9 cellular contexts compared by ENCODE assay signal in the genomic region with DNA sequence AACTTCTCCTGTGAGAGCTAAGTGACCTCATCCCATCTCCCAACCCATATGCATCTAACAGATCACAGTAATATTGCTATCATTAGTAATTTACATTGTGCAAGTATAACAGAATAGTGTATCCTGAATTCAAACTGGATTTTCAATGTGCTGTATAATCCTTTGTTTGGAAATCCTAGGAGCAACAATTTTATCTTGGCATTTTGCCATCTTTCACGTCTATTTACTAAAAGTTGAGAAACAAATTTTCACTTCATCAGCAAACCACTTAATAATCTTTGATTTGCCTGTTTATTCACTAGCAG. TPM values are rescaled to one million over a fixed set of nuclear protein-coding genes. Genes with fewer than 3 reads are reported as not detected.
DNase-seq lines count a peak whose midpoint lies in the region; TF ChIP-seq lines count a peak whose summit lies in the region.
"Had no signal": no experiment of that assay in that cellular context is flagged by ENCODE, and none has a peak within 500 bp of the region (broad histone marks: within the 10 kb centered on the region; RNA-seq: fewer than 3 reads in every experiment).

No MANE protein-coding gene starts in this region.

- peaks cover 63% of the 10 kb centered on the region for H3K4me1 ChIP-seq in suprapubic skin

- TF ChIP-seq CTCF in fibroblast of pulmonary artery (IDR thresholded peaks at IDR 0.05; ENCODE audit: low read length, missing control alignments) (no peak), suprapubic skin (IDR thresholded peaks at IDR 0.05) (no peak)

- H3K9me3 ChIP-seq in SK-N-MC (ENCODE audit: low read depth, low read length), result no peaks in the 10 kb centered on the region
- no peaks in the 10 kb centered on the region for H3K9me3 ChIP-seq in suprapubic skin

- TF ChIP-seq EP300 in suprapubic skin (IDR thresholded peaks at IDR 0.05), result no peak

- H3K4me3 ChIP-seq in SK-N-MC, result peak overlapping the region; percentile 80
- H3K4me3 ChIP-seq in fibroblast of pulmonary artery (replicated peaks; ENCODE audit: low read depth, low read length), result peak overlapping the region; percentile 70
- H3K4me3 ChIP-seq in suprapubic skin, result no peak overlapping the region

- peak overlapping the region; percentile 93 for H3K4me3 Mint-ChIP-seq in activated naive CD4-positive, alpha-beta T cell treated with anti-CD3 and anti-CD28 coated beads, Interleukin-2, amount 50 U/mL, for 24 hours

- DNase-seq in activated naive CD4-positive, alpha-beta T cell treated with anti-CD3 and anti-CD28 coated beads, Interleukin-2, amount 50 U/mL, for 16 hours, result no peak
- DNase-seq in SK-N-MC (ENCODE audit: low read depth, low spot score) (no peak), fibroblast of pulmonary artery (ENCODE audit: low read depth) (peak; percentile 41), suprapubic skin (ENCODE audit: low spot score in 2 of 2) (no peak), foreskin melanocyte (no peak), NOMO-1 treated with DMSO at 0.1 percent for 48 hours (lab: John Stamatoyannopoulos, UW; ENCODE audit: unreplicated experiment) (no peak)
- DNase-seq in stimulated activated naive CD4-positive, alpha-beta T cell treated with Interleukin-2 at 50 U/mL for 16 hours (lab: John Stamatoyannopoulos, UW), result no peak
- DNase-seq: DMS153 had no signal

- WGBS in suprapubic skin, result 2% methylated on average over 1 of the region's 1 CpG

- H3K27ac ChIP-seq in SK-N-MC (peak overlapping the region; percentile 63), suprapubic skin (peak overlapping the region; percentile 27)

- H3K27me3 Mint-ChIP-seq in activated naive CD4-positive, alpha-beta T cell treated with anti-CD3 and anti-CD28 coated beads, Interleukin-2, amount 50 U/mL, for 24 hours, result no peaks in the 10 kb centered on the region

- H3K27me3 ChIP-seq in suprapubic skin, result no peaks in the 10 kb centered on the region

- H3K9ac ChIP-seq in SK-N-MC (ENCODE audit: insufficient read length), result peak overlapping the region; percentile 11

- peaks cover 62% of the 10 kb centered on the region for H3K4me1 Mint-ChIP-seq in activated naive CD4-positive, alpha-beta T cell treated with anti-CD3 and anti-CD28 coated beads, Interleukin-2, amount 50 U/mL, for 24 hours

- H3K27ac Mint-ChIP-seq in activated naive CD4-positive, alpha-beta T cell treated with anti-CD3 and anti-CD28 coated beads, Interleukin-2, amount 50 U/mL, for 24 hours, result peak overlapping the region; percentile 84

- H3K36me3 ChIP-seq in SK-N-MC (ENCODE audit: insufficient read depth, low read length), result no peaks in the 10 kb centered on the region
- H3K36me3 ChIP-seq in suprapubic skin, result no peaks in the 10 kb centered on the region

- peaks cover 10% of the 10 kb centered on the region for H3K36me3 Mint-ChIP-seq in activated naive CD4-positive, alpha-beta T cell treated with anti-CD3 and anti-CD28 coated beads, Interleukin-2, amount 50 U/mL, for 24 hours

- no peaks in the 10 kb centered on the region for H3K9me3 Mint-ChIP-seq in activated naive CD4-positive, alpha-beta T cell treated with anti-CD3 and anti-CD28 coated beads, Interleukin-2, amount 50 U/mL, for 24 hours

- TF ChIP-seq POLR2A in suprapubic skin (IDR thresholded peaks at IDR 0.05), result no peak

RNA-seq across cellular contexts. Expression of a gene that starts 3.8 kb away (rescaled TPM):
- total RNA-seq in suprapubic skin, result 10 to 100 TPM; 13.1 to 54.6 (median 23.4) TPM
